ENCODE assay signal across 10 cellular contexts in genomic region chr1:1376551-1377226, GRCh38. TPM values are rescaled to one million over a fixed set of nuclear protein-coding genes. Genes with fewer than 3 reads are reported as not detected.
DNase-seq lines count a peak whose midpoint lies in the region; ATAC-seq and TF ChIP-seq lines count a peak whose summit lies in the region.
"Had no signal": no experiment of that assay in that cellular context is flagged by ENCODE, and none has a peak within 500 bp of the region (broad histone marks: within the 10 kb centered on the region; RNA-seq: fewer than 3 reads in every experiment).

No MANE protein-coding gene starts in this region.

- CTCF ChIA-PET in A673 (lab: Charles Lee): no interaction called here

- H3K27me3 ChIP-seq in right cardiac atrium (ENCODE audit: control insufficient read depth, insufficient read depth) (no peaks in the 10 kb centered on the region), A673 (replicated peaks; ENCODE audit: insufficient read depth, low read depth, low read length, poor library complexity) (no peaks in the 10 kb centered on the region)

- H3K27ac ChIP-seq in right cardiac atrium (ENCODE audit: low read length): no peak overlapping the region
- H3K27ac ChIP-seq in A673 (ENCODE audit: low read depth, low read length, poor library complexity, severe bottlenecking): no peak overlapping the region

- no TSS peak for BruUV-seq in A673 (replicated peaks; lab: Mats Ljungman, UMichigan)

- no peaks in the 10 kb centered on the region for H3K36me3 ChIP-seq in A673 (ENCODE audit: insufficient read depth, low read length, poor library complexity, severe bottlenecking)

- H3K36me3 Mint-ChIP-seq in T-helper 17 cell (ENCODE audit: low read depth) (peaks cover 2% of the 10 kb centered on the region), immature natural killer cell (no peaks in the 10 kb centered on the region), type B pancreatic cell (peaks cover 4% of the 10 kb centered on the region)

- ATAC-seq in right cardiac atrium (no peak), T-helper 17 cell (no peak), GM18519 (IDR thresholded peaks at IDR 0.05; ENCODE audit: low FRiP score, unreplicated experiment) (no peak)

- WGBS in right cardiac atrium: 92% methylated on average over 10 of the region's 10 CpGs

- peak overlapping the region; percentile 67 for H3K27ac Mint-ChIP-seq in T-helper 17 cell
- H3K27ac Mint-ChIP-seq in immature natural killer cell: peak overlapping the region in 5 of 6 donors; percentile 29 to 98 (median 74)
- H3K27ac Mint-ChIP-seq in type B pancreatic cell: peak overlapping the region; percentile 97

- no peaks in the 10 kb centered on the region for H3K9me3 ChIP-seq in right cardiac atrium (ENCODE audit: control insufficient read depth, low read length)
- no peaks in the 10 kb centered on the region for H3K9me3 ChIP-seq in T-helper 17 cell (ENCODE audit: control insufficient read depth, low read length, poor library complexity, severe bottlenecking)
- H3K9me3 ChIP-seq in A673 (ENCODE audit: low read depth, low read length, poor library complexity, severe bottlenecking): no peaks in the 10 kb centered on the region

- H3K4me1 ChIP-seq in right cardiac atrium (ENCODE audit: control insufficient read depth, insufficient read depth, low read length) (peaks cover 2% of the 10 kb centered on the region), A673 (ENCODE audit: insufficient read depth, low read length, poor library complexity, severe bottlenecking) (peaks cover 10% of the 10 kb centered on the region)

- peaks cover 11% of the 10 kb centered on the region for H3K4me1 Mint-ChIP-seq in T-helper 17 cell
- H3K4me1 Mint-ChIP-seq in immature natural killer cell: peaks cover 12 to 25% of the 10 kb centered on the region in 2 donors
- peaks cover 4% of the 10 kb centered on the region for H3K4me1 Mint-ChIP-seq in type B pancreatic cell (ENCODE audit: unreplicated experiment)

- POLR2A ChIA-PET in A673 (lab: Charles Lee; ENCODE audit: low non-redundant PET): no interaction called here

- H3K27me3 Mint-ChIP-seq in T-helper 17 cell (no peaks in the 10 kb centered on the region), immature natural killer cell (ENCODE audit: low read depth in 3 of 3) (peaks cover 0 to 6% (median 3%) of the 10 kb centered on the region in 3 donors), type B pancreatic cell (peaks cover 3% of the 10 kb centered on the region)

- intact Hi-C loops in right cardiac atrium (cut with DNase I): no loop called here
- intact Hi-C loops in cardiac septum (cut with DNase I): no loop called here
- intact Hi-C loops in A673 (cut with micrococcal nuclease; ENCODE audit: unreplicated experiment): loop anchor here (10.0 kb wide), 1 partner anchor 262 kb away; the partner anchor contains the start of gene C1orf159

- TF ChIP-seq CTCF in type B pancreatic cell (conservative IDR thresholded peaks at IDR 0.05) (no peak), A673 (conservative IDR thresholded peaks at IDR 0.05; ENCODE audit: low read depth, low read length) (no peak)

- peak in 2 of 3 donors; percentile 47 to 54 for DNase-seq in right cardiac atrium
- no peak for DNase-seq in cardiac septum (ENCODE audit: low spot score)
- no peak for DNase-seq in T-helper 17 cell
- DNase-seq in immature natural killer cell: no peak
- DNase-seq in type B pancreatic cell (ENCODE audit: extremely low spot score, unreplicated experiment): no peak
- DNase-seq in A673 (ENCODE audit: low spot score): no peak
- no peak for DNase-seq in DMS79 (lab: John Stamatoyannopoulos, UW)
- DNase-seq: effector CD8-positive, alpha-beta T cell; NCI-H187 had no signal

- H3K4me3 ChIP-seq in right cardiac atrium (ENCODE audit: low read length): no peak overlapping the region
- no peak overlapping the region for H3K4me3 ChIP-seq in A673 (ENCODE audit: low read depth, low read length, poor library complexity, severe bottlenecking)

- H3K4me3 Mint-ChIP-seq in T-helper 17 cell (peak overlapping the region; percentile 47), immature natural killer cell (peak overlapping the region in 4 of 5 donors; percentile 46 to 90 (median 60)), type B pancreatic cell (no peak overlapping the region)

- no peaks in the 10 kb centered on the region for H3K9me3 Mint-ChIP-seq in immature natural killer cell
- no peaks in the 10 kb centered on the region for H3K9me3 Mint-ChIP-seq in type B pancreatic cell

RNA-seq across cellular contexts. Expression of gene AURKAIP1, which starts 1.7 kb away (rescaled TPM):
- total RNA-seq in right cardiac atrium (100 to 1,000 TPM; 175 to 210 (median 188) TPM), cardiac septum (174 TPM), T-helper 17 cell (10 to 100 TPM; 58.3 to 62.6 TPM), type B pancreatic cell (ENCODE audit: low replicate concordance) (122 and 143 TPM in 2 replicates), A673 (2021) (172 and 176 TPM in 2 replicates)
- polyA plus RNA-seq in right cardiac atrium (331 TPM), immature natural killer cell (100 to 1,000 TPM; 168 to 216 (median 190) TPM)

RNA-seq across cellular contexts. Expression of gene MXRA8, which starts 18.3 kb away (rescaled TPM):
- 10 to 100 TPM; 21.9 to 38.8 (median 36.3) TPM for total RNA-seq in right cardiac atrium
- polyA plus RNA-seq in right cardiac atrium: 39.5 TPM
- 30.5 TPM for total RNA-seq in cardiac septum
- total RNA-seq in T-helper 17 cell: 1 to 10 TPM in 1 of 2 donors, under 1 TPM in 1; 0.42 to 1.0 TPM
- not detected for polyA plus RNA-seq in immature natural killer cell
- 17.6 and 78.1 TPM in 2 replicates for total RNA-seq in type B pancreatic cell (ENCODE audit: low replicate concordance)
- total RNA-seq in A673 (2021): 0.55 and 0.73 TPM in 2 replicates

RNA-seq across cellular contexts. Expression of gene CCNL2, which starts 22.4 kb away (rescaled TPM):
- total RNA-seq in right cardiac atrium (10 to 100 TPM; 61.2 to 83.1 (median 67.2) TPM), cardiac septum (78.6 TPM), T-helper 17 cell (100 to 1,000 TPM; 231 to 252 TPM), type B pancreatic cell (ENCODE audit: low replicate concordance) (194 and 298 TPM in 2 replicates), A673 (2021) (206 and 213 TPM in 2 replicates)
- polyA plus RNA-seq in right cardiac atrium (81.7 TPM), immature natural killer cell (10 to 100 TPM; 16.7 to 34.6 (median 22.0) TPM)

RNA-seq across cellular contexts. Expression of gene DVL1, which starts 27.5 kb away (rescaled TPM):
- total RNA-seq in right cardiac atrium (10 to 100 TPM; 64.4 to 87.4 (median 66.3) TPM), cardiac septum (96.2 TPM), T-helper 17 cell (10 to 100 TPM; 41.0 to 45.8 TPM), type B pancreatic cell (ENCODE audit: low replicate concordance) (62.8 and 63.5 TPM in 2 replicates), A673 (2021) (48.0 and 58.1 TPM in 2 replicates)
- polyA plus RNA-seq in right cardiac atrium (70.0 TPM), immature natural killer cell (1 to 10 TPM in 2 of 3 donors, under 1 TPM in 1; 0.78 to 1.5 (median 1.4) TPM)

RNA-seq across cellular contexts. Expression of gene MRPL20, which starts 30.4 kb away (rescaled TPM):
- 100 to 1,000 TPM; 121 to 144 (median 132) TPM for total RNA-seq in right cardiac atrium
- 190 TPM for polyA plus RNA-seq in right cardiac atrium
- total RNA-seq in cardiac septum: 127 TPM
- 10 to 100 TPM; 88.0 to 92.1 TPM for total RNA-seq in T-helper 17 cell
- 100 to 1,000 TPM; 167 to 194 (median 182) TPM for polyA plus RNA-seq in immature natural killer cell
- total RNA-seq in type B pancreatic cell (ENCODE audit: low replicate concordance): 98.9 and 108 TPM in 2 replicates
- total RNA-seq in A673 (2021): 137 and 151 TPM in 2 replicates

Comparison
In these comparisons a context has a peak if more than half of its experiments do, and no peak if none do; other contexts are left out.
1. DNase-seq: peak in right cardiac atrium (2 of 3); none in cardiac septum (single experiment), T-helper 17 cell (0 of 3), immature natural killer cell (0 of 3), type B pancreatic cell (single experiment), A673 (single experiment) and DMS79 (single experiment).
2. Peak in every context shown above with its lines, with median percentiles within 50 percentile points of each other: H3K27ac Mint-ChIP-seq.